Comparison of ENCODE assay signal across 19 cellular contexts in genomic region chr12:71504471-71504852, GRCh38.
DNase-seq lines count a peak whose midpoint lies in the region; ATAC-seq and TF ChIP-seq lines count a peak whose summit lies in the region.
"Had no signal": no experiment of that assay in that cellular context is flagged by ENCODE, and none has a peak within 500 bp of the region (broad histone marks: within the 10 kb centered on the region; RNA-seq: fewer than 3 reads in every experiment).

No MANE protein-coding gene starts in this region.

- H3K9me3 ChIP-seq in heart left ventricle, result no peaks in the 10 kb centered on the region
- no peaks in the 10 kb centered on the region for H3K9me3 ChIP-seq in neural progenitor cell (ENCODE audit: low read depth)
- H3K9me3 ChIP-seq: MG63, suprapubic skin had no signal

- no peaks in the 10 kb centered on the region for H4K20me1 ChIP-seq in neural progenitor cell (ENCODE audit: low read depth)

- ATAC-seq in heart left ventricle, result peak; percentile 62 to 69 (median 66)
- ATAC-seq: activated CD8-positive, alpha-beta T cell treated with anti-CD3 and anti-CD28 coated beads, Interleukin-2, amount 10 ng/mL, durations not matched to agents 7 days and 5 days; activated T-helper 17 cell treated with anti-CD3 and anti-CD28 coated beads, Interleukin-2, amount 50 U/mL, for 72 hours; foreskin keratinocyte had no signal

- no peak overlapping the region for H3K4me3 ChIP-seq in heart left ventricle
- H3K4me3 ChIP-seq in neural progenitor cell, result peak overlapping the region; percentile 31
- H3K4me3 ChIP-seq: MG63, suprapubic skin had no signal

- peaks cover 33% of the 10 kb centered on the region for H3K4me1 Mint-ChIP-seq in neural progenitor cell
- H3K4me1 Mint-ChIP-seq in activated T-cell treated with anti-CD3 and anti-CD28 coated beads, Interleukin-2, amount 50 U/mL, for 24 hours (ENCODE audit: low read depth), result peaks cover 17% of the 10 kb centered on the region
- H3K4me1 Mint-ChIP-seq: activated T-helper 17 cell treated with anti-CD3 and anti-CD28 coated beads, Interleukin-2, amount 50 U/mL, for 72 hours had no signal

- H3K4me2 ChIP-seq in neural progenitor cell, result peak overlapping the region; percentile 72

- peak overlapping the region in 1 of 12 donors; percentile 9 for H3K27ac ChIP-seq in heart left ventricle
- H3K27ac ChIP-seq in neural progenitor cell, result peak overlapping the region; percentile 11
- H3K27ac ChIP-seq: foreskin keratinocyte, suprapubic skin had no signal

- peak overlapping the region; percentile 51 for H3K4me3 Mint-ChIP-seq in neural progenitor cell
- H3K4me3 Mint-ChIP-seq in activated T-cell treated with anti-CD3 and anti-CD28 coated beads, Interleukin-2, amount 50 U/mL, for 24 hours, result no peak overlapping the region
- H3K4me3 Mint-ChIP-seq: activated CD8-positive, alpha-beta T cell treated with anti-CD3 and anti-CD28 coated beads, Interleukin-2, amount 10 ng/mL, durations not matched to agents 7 days and 5 days; activated T-helper 17 cell treated with anti-CD3 and anti-CD28 coated beads, Interleukin-2, amount 50 U/mL, for 72 hours; HFFc6; T-helper 1 cell treated with Interleukin-12 subunit alpha and Interleukin-12 subunit beta and Interleukin-4 antibody, amounts not matched to agents 30 μg/mL and 1 μg/mL, for 36 hours had no signal

- no peak overlapping the region for H3K9ac ChIP-seq in neural progenitor cell

- H2AFZ ChIP-seq in neural progenitor cell (replicated peaks), result no peak overlapping the region

- H3K27me3 ChIP-seq in heart left ventricle, result no peaks in the 10 kb centered on the region
- H3K27me3 ChIP-seq in neural progenitor cell, result no peaks in the 10 kb centered on the region
- H3K27me3 ChIP-seq: foreskin keratinocyte, MG63, suprapubic skin had no signal

- peaks cover 0 to 6% (median 0%) of the 10 kb centered on the region in 12 donors for H3K4me1 ChIP-seq in heart left ventricle
- H3K4me1 ChIP-seq in neural progenitor cell, result peaks cover 44% of the 10 kb centered on the region
- H3K4me1 ChIP-seq: foreskin keratinocyte, suprapubic skin had no signal

- peaks cover 25% of the 10 kb centered on the region for H3F3A ChIP-seq in neural progenitor cell (ENCODE audit: low read depth)

- H3K36me3 Mint-ChIP-seq in neural progenitor cell, result peaks cover 7% of the 10 kb centered on the region
- H3K36me3 Mint-ChIP-seq in activated T-cell treated with anti-CD3 and anti-CD28 coated beads, Interleukin-2, amount 50 U/mL, for 24 hours (ENCODE audit: low read depth), result no peaks in the 10 kb centered on the region

- H3K27ac Mint-ChIP-seq in neural progenitor cell, result peak overlapping the region; percentile 84
- no peak overlapping the region for H3K27ac Mint-ChIP-seq in activated T-cell treated with anti-CD3 and anti-CD28 coated beads, Interleukin-2, amount 50 U/mL, for 24 hours
- H3K27ac Mint-ChIP-seq: activated T-helper 17 cell treated with anti-CD3 and anti-CD28 coated beads, Interleukin-2, amount 50 U/mL, for 72 hours; HFFc6; T-helper 1 cell treated with Interleukin-12 subunit alpha and Interleukin-12 subunit beta and Interleukin-4 antibody, amounts not matched to agents 30 μg/mL and 1 μg/mL, for 36 hours had no signal

- intact Hi-C loops in heart left ventricle (cut with DNase I), result no loop called here

- DNase-seq in DMS 273 treated with DMSO at 0.1 percent for 48 hours (lab: John Stamatoyannopoulos, UW), result peak; percentile 2
- peak; percentile 84 for DNase-seq in NCI-H2171 treated with DMSO at 0.1 percent for 48 hours (lab: John Stamatoyannopoulos, UW)
- DNase-seq in heart left ventricle, result peak in 3 of 5 donors; percentile 9 to 28 (median 18)
- DNase-seq in neural progenitor cell (ENCODE audit: low spot score), result peak; percentile 62
- DNase-seq in NCI-H2227 (lab: John Stamatoyannopoulos, UW; ENCODE audit: unreplicated experiment), result no peak
- no peak for DNase-seq in amygdala (lab: John Stamatoyannopoulos, UW)
- DNase-seq in activated T-cell treated with anti-CD3 and anti-CD28 coated beads, Interleukin-2, amount 50 U/mL, for 24 hours, result no peak
- DNase-seq: activated CD8-positive, alpha-beta T cell treated with anti-CD3 and anti-CD28 coated beads, Interleukin-2, amount 10 ng/mL, durations not matched to agents 7 days and 5 days; AML-193; amniotic stem cell; foreskin keratinocyte; HFFc6; MG63; NCI-H1930; occipital lobe; stimulated activated CD4-positive, alpha-beta T cell treated with anti-CD3 and anti-CD28 coated beads, Interleukin-4, amount 100 ng/mL, for 1 hour had no signal

- no peak for TF ChIP-seq CTCF in heart left ventricle (IDR thresholded peaks at IDR 0.05)
- TF ChIP-seq CTCF in neural progenitor cell (IDR thresholded peaks at IDR 0.05), result no peak

- no peaks in the 10 kb centered on the region for H3K79me2 ChIP-seq in neural progenitor cell (ENCODE audit: low read depth)

- WGBS in heart left ventricle, 4 donors, result 33 to 40% (median 36%) methylated on average over 3 of the region's 3 CpGs

- no peak for TF ChIP-seq POLR2A in heart left ventricle (IDR thresholded peaks at IDR 0.05)

- H3K27me3 Mint-ChIP-seq in neural progenitor cell (ENCODE audit: insufficient read depth, low read depth), result no peaks in the 10 kb centered on the region
- H3K27me3 Mint-ChIP-seq in activated T-cell treated with anti-CD3 and anti-CD28 coated beads, Interleukin-2, amount 50 U/mL, for 24 hours, result no peaks in the 10 kb centered on the region
- H3K27me3 Mint-ChIP-seq: activated T-helper 17 cell treated with anti-CD3 and anti-CD28 coated beads, Interleukin-2, amount 50 U/mL, for 72 hours had no signal

- no peaks in the 10 kb centered on the region for H3K36me3 ChIP-seq in heart left ventricle
- no peaks in the 10 kb centered on the region for H3K36me3 ChIP-seq in neural progenitor cell
- H3K36me3 ChIP-seq: MG63, suprapubic skin had no signal

- no peaks in the 10 kb centered on the region for H3K9me3 Mint-ChIP-seq in neural progenitor cell
- H3K9me3 Mint-ChIP-seq in activated T-cell treated with anti-CD3 and anti-CD28 coated beads, Interleukin-2, amount 50 U/mL, for 24 hours, result no peaks in the 10 kb centered on the region
- H3K9me3 Mint-ChIP-seq: activated T-helper 17 cell treated with anti-CD3 and anti-CD28 coated beads, Interleukin-2, amount 50 U/mL, for 72 hours; HFFc6; T-helper 1 cell treated with Interleukin-12 subunit alpha and Interleukin-12 subunit beta and Interleukin-4 antibody, amounts not matched to agents 30 μg/mL and 1 μg/mL, for 36 hours had no signal

Comparison
In these comparisons a context has a peak if more than half of its experiments do, and no peak if none do; other contexts are left out.
1. DNase-seq: peak in DMS 273 treated with DMSO at 0.1 percent for 48 hours (single experiment), NCI-H2171 treated with DMSO at 0.1 percent for 48 hours (single experiment), heart left ventricle (3 of 5) and neural progenitor cell (single experiment); none in NCI-H2227 (single experiment), amygdala (0 of 56) and activated T-cell treated with anti-CD3 and anti-CD28 coated beads, Interleukin-2, amount 50 U/mL, for 24 hours (single experiment).